Comparison of ENCODE assay signal across 21 cellular contexts in the genomic region with DNA sequence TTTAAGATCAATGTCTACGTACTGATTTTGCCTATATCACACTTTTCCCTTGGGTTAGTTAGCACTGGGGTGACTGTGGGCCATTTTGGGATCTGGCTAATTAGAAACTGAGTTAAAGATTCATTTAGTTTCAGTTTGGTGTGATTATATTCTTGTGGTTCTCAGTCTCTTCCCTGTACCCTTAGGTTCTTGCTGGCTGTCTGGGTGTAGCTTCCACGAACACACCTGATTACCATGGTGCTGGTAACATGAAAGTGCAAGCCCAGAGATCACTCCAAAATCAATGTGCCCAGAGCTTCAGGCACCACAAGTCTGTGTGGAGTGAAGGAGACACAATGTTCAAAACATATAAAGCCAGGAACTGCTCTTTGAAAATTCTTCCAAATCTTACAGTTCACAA.
"Had no signal": no experiment of that assay in that cellular context is flagged by ENCODE, and none has a peak within 500 bp of the region (broad histone marks: within the 10 kb centered on the region; RNA-seq: fewer than 3 reads in every experiment).

No MANE protein-coding gene starts in this region.

- H3K9ac ChIP-seq: parathyroid adenoma had no signal

- H3K4me3 ChIP-seq: hepatocyte, smooth muscle cell had no signal

- H3K27me3 ChIP-seq: hepatocyte, neutrophil had no signal

- H3K27ac Mint-ChIP-seq: activated CD4-positive, alpha-beta memory T cell treated with anti-CD3 and anti-CD28 coated beads for 36 hours; activated CD4-positive, alpha-beta T cell treated with anti-CD3 and anti-CD28 coated beads for 36 hours; activated CD8-positive, alpha-beta memory T cell treated with anti-CD3 and anti-CD28 coated beads, Interleukin-2, amount 10 ng/mL, durations not matched to agents 7 days and 5 days; activated naive CD4-positive, alpha-beta T cell treated with anti-CD3 and anti-CD28 coated beads, Interleukin-2, amount 10 ng/mL, durations not matched to agents 7 days and 5 days; activated naive CD8-positive, alpha-beta T cell treated with anti-CD3 and anti-CD28 coated beads, Interleukin-2, amount 50 U/mL, for 24 hours; activated T-cell treated with anti-CD3 and anti-CD28 coated beads, Interleukin-2, amount 50 U/mL, for 24 hours; brain; effector memory CD8-positive, alpha-beta T cell; naive thymus-derived CD8-positive, alpha-beta T cell; stimulated activated naive B cell treated with anti-CD40 and anti-IgM and Interleukin-4, amounts not matched to agents 10 μg/mL and 1 μg/mL and 100 μg/mL, for 72 hours; T-helper 2 cell treated with Interferon-gamma antibody and Interleukin-4, amounts not matched to agents 5 μg/mL and 100 μg/mL, for 36 hours had no signal

- H3K36me3 ChIP-seq: neutrophil had no signal

- H3K4me3 Mint-ChIP-seq: activated CD4-positive, alpha-beta memory T cell treated with anti-CD3 and anti-CD28 coated beads for 36 hours; activated CD4-positive, alpha-beta T cell treated with anti-CD3 and anti-CD28 coated beads for 36 hours; activated CD8-positive, alpha-beta memory T cell treated with anti-CD3 and anti-CD28 coated beads, Interleukin-2, amount 10 ng/mL, durations not matched to agents 7 days and 5 days; activated naive CD4-positive, alpha-beta T cell treated with anti-CD3 and anti-CD28 coated beads, Interleukin-2, amount 10 ng/mL, durations not matched to agents 7 days and 5 days; activated naive CD8-positive, alpha-beta T cell treated with anti-CD3 and anti-CD28 coated beads, Interleukin-2, amount 50 U/mL, for 24 hours; activated T-cell treated with anti-CD3 and anti-CD28 coated beads, Interleukin-2, amount 50 U/mL, for 24 hours; brain; effector memory CD8-positive, alpha-beta T cell; naive thymus-derived CD8-positive, alpha-beta T cell; stimulated activated naive B cell treated with anti-CD40 and anti-IgM and Interleukin-4, amounts not matched to agents 10 μg/mL and 1 μg/mL and 100 μg/mL, for 72 hours; T-helper 2 cell treated with Interferon-gamma antibody and Interleukin-4, amounts not matched to agents 5 μg/mL and 100 μg/mL, for 36 hours had no signal

- H3K9me3 ChIP-seq: neutrophil had no signal

- H3K79me2 ChIP-seq: hepatocyte, parathyroid adenoma had no signal

- H3K4me2 ChIP-seq: hepatocyte, smooth muscle cell had no signal

- H3K36me3 Mint-ChIP-seq: activated CD4-positive, alpha-beta memory T cell treated with anti-CD3 and anti-CD28 coated beads for 36 hours; activated CD8-positive, alpha-beta memory T cell treated with anti-CD3 and anti-CD28 coated beads, Interleukin-2, amount 10 ng/mL, durations not matched to agents 7 days and 5 days; activated naive CD4-positive, alpha-beta T cell treated with anti-CD3 and anti-CD28 coated beads, Interleukin-2, amount 10 ng/mL, durations not matched to agents 7 days and 5 days; naive thymus-derived CD8-positive, alpha-beta T cell had no signal

- DNase-seq: activated CD4-positive, alpha-beta memory T cell treated with anti-CD3 and anti-CD28 coated beads for 36 hours; activated CD4-positive, alpha-beta T cell treated with anti-CD3 and anti-CD28 coated beads for 36 hours; activated CD8-positive, alpha-beta memory T cell treated with anti-CD3 and anti-CD28 coated beads, Interleukin-2, amount 10 ng/mL, durations not matched to agents 7 days and 5 days; activated naive CD4-positive, alpha-beta T cell treated with anti-CD3 and anti-CD28 coated beads, Interleukin-2, amount 10 ng/mL, durations not matched to agents 7 days and 5 days; activated naive CD8-positive, alpha-beta T cell treated with anti-CD3 and anti-CD28 coated beads, Interleukin-2, amount 50 U/mL, for 24 hours; activated T-cell treated with anti-CD3 and anti-CD28 coated beads, Interleukin-2, amount 50 U/mL, for 24 hours; anterior cingulate cortex; caudate nucleus; effector memory CD8-positive, alpha-beta T cell; foreskin fibroblast; left cardiac atrium; naive thymus-derived CD8-positive, alpha-beta T cell; stimulated activated naive B cell treated with anti-CD40 and anti-IgM and Interleukin-4, amounts not matched to agents 10 μg/mL and 1 μg/mL and 100 μg/mL, for 72 hours had no signal

- H3K9me3 Mint-ChIP-seq: activated CD4-positive, alpha-beta memory T cell treated with anti-CD3 and anti-CD28 coated beads for 36 hours; activated naive CD4-positive, alpha-beta T cell treated with anti-CD3 and anti-CD28 coated beads, Interleukin-2, amount 10 ng/mL, durations not matched to agents 7 days and 5 days; activated naive CD8-positive, alpha-beta T cell treated with anti-CD3 and anti-CD28 coated beads, Interleukin-2, amount 50 U/mL, for 24 hours; activated T-cell treated with anti-CD3 and anti-CD28 coated beads, Interleukin-2, amount 50 U/mL, for 24 hours; brain; T-helper 2 cell treated with Interferon-gamma antibody and Interleukin-4, amounts not matched to agents 5 μg/mL and 100 μg/mL, for 36 hours had no signal

- H3K27me3 Mint-ChIP-seq: activated CD4-positive, alpha-beta T cell treated with anti-CD3 and anti-CD28 coated beads for 36 hours; activated naive CD4-positive, alpha-beta T cell treated with anti-CD3 and anti-CD28 coated beads, Interleukin-2, amount 10 ng/mL, durations not matched to agents 7 days and 5 days; activated naive CD8-positive, alpha-beta T cell treated with anti-CD3 and anti-CD28 coated beads, Interleukin-2, amount 50 U/mL, for 24 hours; activated T-cell treated with anti-CD3 and anti-CD28 coated beads, Interleukin-2, amount 50 U/mL, for 24 hours; brain; effector memory CD8-positive, alpha-beta T cell; stimulated activated naive B cell treated with anti-CD40 and anti-IgM and Interleukin-4, amounts not matched to agents 10 μg/mL and 1 μg/mL and 100 μg/mL, for 72 hours had no signal

- H3K4me1 ChIP-seq: parathyroid adenoma had no signal

- H3K27ac ChIP-seq: hepatocyte, neutrophil, parathyroid adenoma had no signal

- H2AFZ ChIP-seq: hepatocyte, parathyroid adenoma had no signal

- H3K4me1 Mint-ChIP-seq: activated CD4-positive, alpha-beta T cell treated with anti-CD3 and anti-CD28 coated beads for 36 hours; activated CD8-positive, alpha-beta memory T cell treated with anti-CD3 and anti-CD28 coated beads, Interleukin-2, amount 10 ng/mL, durations not matched to agents 7 days and 5 days; activated naive CD8-positive, alpha-beta T cell treated with anti-CD3 and anti-CD28 coated beads, Interleukin-2, amount 50 U/mL, for 24 hours had no signal

- FAIRE-seq: TTC549 had no signal

- ATAC-seq: activated CD4-positive, alpha-beta T cell treated with anti-CD3 and anti-CD28 coated beads for 36 hours; activated CD8-positive, alpha-beta memory T cell treated with anti-CD3 and anti-CD28 coated beads, Interleukin-2, amount 10 ng/mL, durations not matched to agents 7 days and 5 days; activated naive CD8-positive, alpha-beta T cell treated with anti-CD3 and anti-CD28 coated beads, Interleukin-2, amount 50 U/mL, for 24 hours; effector memory CD8-positive, alpha-beta T cell; left cardiac atrium; naive thymus-derived CD8-positive, alpha-beta T cell; sciatic nerve; stimulated activated naive B cell treated with anti-CD40 and anti-IgM and Interleukin-4, amounts not matched to agents 10 μg/mL and 1 μg/mL and 100 μg/mL, for 72 hours had no signal
